10 cellular contexts compared by ENCODE assay signal in the genomic region with DNA sequence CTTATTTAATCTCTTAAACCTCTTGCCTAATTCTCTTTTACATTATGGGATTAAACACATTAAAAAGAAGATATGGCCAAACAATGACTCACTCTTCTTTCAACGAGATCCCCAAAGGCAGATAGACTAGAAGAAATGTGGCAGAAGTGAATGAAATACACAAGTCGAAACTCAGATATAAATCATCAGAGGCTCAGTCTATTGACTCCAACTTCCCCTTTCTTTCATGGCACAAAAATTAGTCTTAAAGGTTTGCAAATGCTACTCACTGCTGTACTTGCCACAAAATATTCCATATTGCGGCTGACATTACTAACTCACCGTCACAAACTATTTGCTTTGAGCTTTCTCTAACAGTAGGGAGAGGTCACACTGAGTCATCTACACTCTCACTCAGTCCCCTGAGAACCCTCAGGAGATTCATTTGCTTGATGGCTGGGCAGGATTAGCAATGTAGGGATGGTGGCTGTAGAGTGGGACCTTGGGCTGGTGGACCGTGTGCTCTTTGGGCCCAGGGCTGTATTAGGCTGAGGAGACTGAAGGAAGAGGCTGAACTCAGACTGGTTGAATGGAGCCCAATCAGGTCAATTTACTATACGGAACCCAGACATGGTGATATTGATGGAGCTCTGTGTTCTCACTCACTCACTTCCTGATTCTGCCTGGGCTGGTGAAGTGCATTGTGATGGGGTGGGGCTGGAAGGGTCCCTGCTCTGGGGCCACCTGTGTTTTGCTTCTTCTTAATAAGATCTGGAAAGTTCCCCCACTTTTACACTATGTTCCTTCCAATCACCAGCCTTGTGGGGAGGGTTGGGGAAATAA. TPM values are rescaled to one million over a fixed set of nuclear protein-coding genes. Genes with fewer than 3 reads are reported as not detected.
DNase-seq lines count a peak whose midpoint lies in the region; ATAC-seq and TF ChIP-seq lines count a peak whose summit lies in the region.
"Had no signal": no experiment of that assay in that cellular context is flagged by ENCODE, and none has a peak within 500 bp of the region (broad histone marks: within the 10 kb centered on the region; RNA-seq: fewer than 3 reads in every experiment).

No MANE protein-coding gene starts in this region.

- peaks cover 9% of the 10 kb centered on the region for H3K4me1 Mint-ChIP-seq in activated naive CD4-positive, alpha-beta T cell treated with anti-CD3 and anti-CD28 coated beads, Interleukin-2, amount 50 U/mL, for 24 hours
- peaks cover 21% of the 10 kb centered on the region for H3K4me1 Mint-ChIP-seq in activated CD4-positive, alpha-beta memory T cell treated with anti-CD3 and anti-CD28 coated beads for 36 hours (ENCODE audit: low read depth)
- H3K4me1 Mint-ChIP-seq in stimulated activated naive B cell treated with anti-CD40 and anti-IgM and Interleukin-4, amounts not matched to agents 10 μg/mL and 1 μg/mL and 100 μg/mL, for 72 hours = peaks cover 15 to 24% of the 10 kb centered on the region in 2 donors
- no peaks in the 10 kb centered on the region for H3K4me1 Mint-ChIP-seq in endodermal cell

- peak overlapping the region; percentile 95 for H3K27ac Mint-ChIP-seq in activated naive CD4-positive, alpha-beta T cell treated with anti-CD3 and anti-CD28 coated beads, Interleukin-2, amount 50 U/mL, for 24 hours
- peak overlapping the region; percentile 82 for H3K27ac Mint-ChIP-seq in activated CD4-positive, alpha-beta memory T cell treated with anti-CD3 and anti-CD28 coated beads for 36 hours
- H3K27ac Mint-ChIP-seq in stimulated activated naive B cell treated with anti-CD40 and anti-IgM and Interleukin-4, amounts not matched to agents 10 μg/mL and 1 μg/mL and 100 μg/mL, for 72 hours = peak overlapping the region; percentile 99
- no peak overlapping the region for H3K27ac Mint-ChIP-seq in endodermal cell
- H3K27ac Mint-ChIP-seq: IgD-negative memory B cell had no signal

- CTCF ChIA-PET in activated CD4-positive, alpha-beta memory T cell treated with anti-CD3 and anti-CD28 coated beads for 36 hours (lab: Charles Lee) = interaction anchor here (1.2 to 2.0 kb wide), 5 partner anchors 11 to 27 kb away, joined by 3 to 11 read pairs (median 7); no protein-coding TSS in a partner anchor

- H3K36me3 ChIP-seq in endodermal cell (ENCODE audit: control insufficient read depth, insufficient read depth, low read length) = no peaks in the 10 kb centered on the region

- ATAC-seq in HG03432 (IDR thresholded peaks at IDR 0.05; ENCODE audit: unreplicated experiment) (peak; percentile 76), right cardiac atrium (no peak)
- ATAC-seq in stimulated activated naive B cell treated with anti-CD40 and anti-IgM and Interleukin-4, amounts not matched to agents 10 μg/mL and 1 μg/mL and 100 μg/mL, for 72 hours (replicated peaks) = peak; percentile 94 to 95

- POLR2A ChIA-PET in activated CD4-positive, alpha-beta memory T cell treated with anti-CD3 and anti-CD28 coated beads for 36 hours (lab: Charles Lee) = interaction anchor here (0.6 to 1.4 kb wide), 8 partner anchors 10 to 154 kb away, joined by 3 to 6 read pairs (median 3); no protein-coding TSS in a partner anchor

- H3K9me3 Mint-ChIP-seq in activated naive CD4-positive, alpha-beta T cell treated with anti-CD3 and anti-CD28 coated beads, Interleukin-2, amount 50 U/mL, for 24 hours = no peaks in the 10 kb centered on the region
- peaks cover 8% of the 10 kb centered on the region for H3K9me3 Mint-ChIP-seq in activated CD4-positive, alpha-beta memory T cell treated with anti-CD3 and anti-CD28 coated beads for 36 hours
- peaks cover 4 to 6% of the 10 kb centered on the region in 2 donors for H3K9me3 Mint-ChIP-seq in stimulated activated naive B cell treated with anti-CD40 and anti-IgM and Interleukin-4, amounts not matched to agents 10 μg/mL and 1 μg/mL and 100 μg/mL, for 72 hours
- peaks cover 5% of the 10 kb centered on the region for H3K9me3 Mint-ChIP-seq in endodermal cell
- H3K9me3 Mint-ChIP-seq: IgD-negative memory B cell had no signal

- intact Hi-C loops in activated CD4-positive, alpha-beta memory T cell treated with anti-CD3 and anti-CD28 coated beads for 36 hours (cut with micrococcal nuclease) = loop anchor here (1.0 to 5.0 kb wide), 6 partner anchors 19 to 181 kb away; a partner anchor contains a TSS
- intact Hi-C loops in right cardiac atrium (cut with DNase I) = no loop called here

- no peaks in the 10 kb centered on the region for H3K36me3 Mint-ChIP-seq in activated naive CD4-positive, alpha-beta T cell treated with anti-CD3 and anti-CD28 coated beads, Interleukin-2, amount 50 U/mL, for 24 hours
- peaks cover 7% of the 10 kb centered on the region for H3K36me3 Mint-ChIP-seq in activated CD4-positive, alpha-beta memory T cell treated with anti-CD3 and anti-CD28 coated beads for 36 hours
- H3K36me3 Mint-ChIP-seq in stimulated activated naive B cell treated with anti-CD40 and anti-IgM and Interleukin-4, amounts not matched to agents 10 μg/mL and 1 μg/mL and 100 μg/mL, for 72 hours = peaks cover 0 to 3% of the 10 kb centered on the region in 2 donors
- H3K36me3 Mint-ChIP-seq in endodermal cell (ENCODE audit: low read depth) = no peaks in the 10 kb centered on the region
- H3K36me3 Mint-ChIP-seq: IgD-negative memory B cell had no signal

- H3K4me1 ChIP-seq in right cardiac atrium (ENCODE audit: control insufficient read depth, insufficient read depth, low read length) (no peaks in the 10 kb centered on the region), endodermal cell (ENCODE audit: control insufficient read depth, insufficient read depth, low read length) (no peaks in the 10 kb centered on the region)

- H3K27me3 Mint-ChIP-seq in activated naive CD4-positive, alpha-beta T cell treated with anti-CD3 and anti-CD28 coated beads, Interleukin-2, amount 50 U/mL, for 24 hours = no peaks in the 10 kb centered on the region
- peaks cover 1% of the 10 kb centered on the region for H3K27me3 Mint-ChIP-seq in activated CD4-positive, alpha-beta memory T cell treated with anti-CD3 and anti-CD28 coated beads for 36 hours
- no peaks in the 10 kb centered on the region for H3K27me3 Mint-ChIP-seq in stimulated activated naive B cell treated with anti-CD40 and anti-IgM and Interleukin-4, amounts not matched to agents 10 μg/mL and 1 μg/mL and 100 μg/mL, for 72 hours
- peaks cover 1% of the 10 kb centered on the region for H3K27me3 Mint-ChIP-seq in endodermal cell (ENCODE audit: insufficient read depth)
- H3K27me3 Mint-ChIP-seq: IgD-negative memory B cell had no signal

- no peak overlapping the region for H3K4me3 ChIP-seq in right cardiac atrium (ENCODE audit: low read length)
- no peak overlapping the region for H3K4me3 ChIP-seq in endodermal cell (ENCODE audit: low read length)

- no peak for DNase-seq in activated naive CD4-positive, alpha-beta T cell (lab: John Stamatoyannopoulos, UW)
- DNase-seq in activated CD4-positive, alpha-beta memory T cell treated with anti-CD3 and anti-CD28 coated beads for 36 hours = peak; percentile 51
- peak; percentile 69 for DNase-seq in stimulated activated naive B cell treated with anti-CD40 and anti-IgM and Interleukin-4, amounts not matched to agents 10 μg/mL and 1 μg/mL and 100 μg/mL, for 72 hours
- DNase-seq in right cardiac atrium (no peak), NCI-H82 (lab: John Stamatoyannopoulos, UW) (no peak), endodermal cell (no peak)

- TF ChIP-seq CTCF in endodermal cell (conservative IDR thresholded peaks at IDR 0.05) = no peak

- WGBS in right cardiac atrium = 78% methylated on average over 6 of the region's 6 CpGs
- WGBS in endodermal cell (ENCODE audit: insufficient coverage in 1 of 2, insufficient read length in 1 of 2), 2 experiments = 86 to 100% methylated on average over 2 to 6 of the region's 6 CpGs

- H3K9me3 ChIP-seq in right cardiac atrium (ENCODE audit: control insufficient read depth, low read length) (no peaks in the 10 kb centered on the region), endodermal cell (ENCODE audit: control insufficient read depth, low read length) (peaks cover 6% of the 10 kb centered on the region)

- H3K27me3 ChIP-seq in right cardiac atrium (ENCODE audit: control insufficient read depth, insufficient read depth) (no peaks in the 10 kb centered on the region), endodermal cell (ENCODE audit: control insufficient read depth, insufficient read depth, low read length, poor library complexity, severe bottlenecking) (no peaks in the 10 kb centered on the region)

- no peak overlapping the region for H3K9ac ChIP-seq in endodermal cell (ENCODE audit: extremely low read depth, low read length, poor library complexity, severe bottlenecking)

- H3K4me3 Mint-ChIP-seq in activated naive CD4-positive, alpha-beta T cell treated with anti-CD3 and anti-CD28 coated beads, Interleukin-2, amount 50 U/mL, for 24 hours = no peak overlapping the region
- H3K4me3 Mint-ChIP-seq in activated CD4-positive, alpha-beta memory T cell treated with anti-CD3 and anti-CD28 coated beads for 36 hours = no peak overlapping the region
- peak overlapping the region; percentile 49 to 59 for H3K4me3 Mint-ChIP-seq in stimulated activated naive B cell treated with anti-CD40 and anti-IgM and Interleukin-4, amounts not matched to agents 10 μg/mL and 1 μg/mL and 100 μg/mL, for 72 hours
- no peak overlapping the region for H3K4me3 Mint-ChIP-seq in endodermal cell

- H3K27ac ChIP-seq in right cardiac atrium (ENCODE audit: low read length) = no peak overlapping the region
- H3K27ac ChIP-seq in endodermal cell (ENCODE audit: low read depth, low read length) = no peak overlapping the region
- H3K27ac ChIP-seq: C4-2B had no signal

RNA-seq across cellular contexts. Expression of a gene that starts 42.8 kb away (rescaled TPM):
- 10 to 100 TPM; 31.4 to 32.5 TPM for total RNA-seq in activated CD4-positive, alpha-beta memory T cell treated with anti-CD3 and anti-CD28 coated beads for 36 hours
- total RNA-seq in right cardiac atrium = 10 to 100 TPM; 25.0 to 31.5 (median 29.6) TPM
- 11.5 TPM for polyA plus RNA-seq in right cardiac atrium
- total RNA-seq in endodermal cell = 10 to 100 TPM; 21.6 to 22.5 TPM
- 12.3 TPM for polyA plus RNA-seq in endodermal cell (2013, experiment 1 of 2)
- polyA plus RNA-seq in endodermal cell (2013, experiment 2 of 2) = 11.3 TPM

Comparison
In these comparisons a context has a peak if more than half of its experiments do, and no peak if none do; other contexts are left out.
1. H3K4me3 Mint-ChIP-seq: peak in stimulated activated naive B cell treated with anti-CD40 and anti-IgM and Interleukin-4, amounts not matched to agents 10 μg/mL and 1 μg/mL and 100 μg/mL, for 72 hours (2 of 2); none in activated naive CD4-positive, alpha-beta T cell treated with anti-CD3 and anti-CD28 coated beads, Interleukin-2, amount 50 U/mL, for 24 hours (single experiment), activated CD4-positive, alpha-beta memory T cell treated with anti-CD3 and anti-CD28 coated beads for 36 hours (single experiment) and endodermal cell (single experiment).
2. DNase-seq: peak in activated CD4-positive, alpha-beta memory T cell treated with anti-CD3 and anti-CD28 coated beads for 36 hours (single experiment) and stimulated activated naive B cell treated with anti-CD40 and anti-IgM and Interleukin-4, amounts not matched to agents 10 μg/mL and 1 μg/mL and 100 μg/mL, for 72 hours (single experiment); none in activated naive CD4-positive, alpha-beta T cell (0 of 4), right cardiac atrium (0 of 3), NCI-H82 (single experiment) and endodermal cell (single experiment).
3. ATAC-seq: peak in HG03432 (single experiment) and stimulated activated naive B cell treated with anti-CD40 and anti-IgM and Interleukin-4, amounts not matched to agents 10 μg/mL and 1 μg/mL and 100 μg/mL, for 72 hours (2 of 2); none in right cardiac atrium (0 of 2).